ENCODE assay signal across 1 cellular context in genomic region chr5:123511648-123512605, GRCh38.
TF ChIP-seq lines count a peak whose summit lies in the region.

Gene CSNK1G3 (plus strand): TSS chr5:123512177. CDS start chr5:123545664, 33,487 bp downstream.

TF ChIP-seq in H1, 55 proteins besides CTCF, POLR2A, EP300 and RAD21 (continued from another document):
- TF ChIP-seq YY1 (IDR thresholded peaks at IDR 0.05; ENCODE audit: low read depth, low read length), result no peak
- TF ChIP-seq CHD1 (IDR thresholded peaks at IDR 0.05; ENCODE audit: low read depth, low read length), result no peak
- no peak for TF ChIP-seq KDM1A (IDR thresholded peaks at IDR 0.05; ENCODE audit: borderline replicate concordance, low read length)
- TF ChIP-seq SP2 (IDR thresholded peaks at IDR 0.05; ENCODE audit: low read length), result no peak
- TF ChIP-seq MAFK (IDR thresholded peaks at IDR 0.05; ENCODE audit: low read depth, low read length), result 0 out of 2 replicates have a peak, but pooled peaks have one; percentile 12
- TF ChIP-seq NANOG (IDR thresholded peaks at IDR 0.05; ENCODE audit: insufficient read depth, low read depth, low read length, poor library complexity, severe bottlenecking), result no peak
- TF ChIP-seq KDM4A (IDR thresholded peaks at IDR 0.05; ENCODE audit: low read depth, low read length, severe bottlenecking), result peak; percentile 88
- TF ChIP-seq CTBP2 (IDR thresholded peaks at IDR 0.05; ENCODE audit: borderline replicate concordance, insufficient read depth, insufficient read length, low read length), result no peak
- no peak for TF ChIP-seq SAP30 (IDR thresholded peaks at IDR 0.05; ENCODE audit: insufficient read depth, insufficient replicate concordance, low read length)
- peak; percentile 97 for TF ChIP-seq POLR2AphosphoS5 (IDR thresholded peaks at IDR 0.05; ENCODE audit: low read depth, low read length)
- TF ChIP-seq TAF1 (IDR thresholded peaks at IDR 0.05; ENCODE audit: low read depth, low read length), result peak; percentile 98
- TF ChIP-seq EZH2 (IDR thresholded peaks at IDR 0.05; ENCODE audit: low read depth, low read length, severe bottlenecking), result no peak
- TF ChIP-seq GABPA (IDR thresholded peaks at IDR 0.05; ENCODE audit: borderline replicate concordance, insufficient read depth, low read length), result no peak
- no peak for TF ChIP-seq ZNF274 (IDR thresholded peaks at IDR 0.05; ENCODE audit: borderline replicate concordance, extremely low read depth, low read length)
- TF ChIP-seq SP4 (IDR thresholded peaks at IDR 0.05; ENCODE audit: low read length), result peak; percentile 81; the same call in 1 of the 2 replicates
- TF ChIP-seq, protein P1, sequence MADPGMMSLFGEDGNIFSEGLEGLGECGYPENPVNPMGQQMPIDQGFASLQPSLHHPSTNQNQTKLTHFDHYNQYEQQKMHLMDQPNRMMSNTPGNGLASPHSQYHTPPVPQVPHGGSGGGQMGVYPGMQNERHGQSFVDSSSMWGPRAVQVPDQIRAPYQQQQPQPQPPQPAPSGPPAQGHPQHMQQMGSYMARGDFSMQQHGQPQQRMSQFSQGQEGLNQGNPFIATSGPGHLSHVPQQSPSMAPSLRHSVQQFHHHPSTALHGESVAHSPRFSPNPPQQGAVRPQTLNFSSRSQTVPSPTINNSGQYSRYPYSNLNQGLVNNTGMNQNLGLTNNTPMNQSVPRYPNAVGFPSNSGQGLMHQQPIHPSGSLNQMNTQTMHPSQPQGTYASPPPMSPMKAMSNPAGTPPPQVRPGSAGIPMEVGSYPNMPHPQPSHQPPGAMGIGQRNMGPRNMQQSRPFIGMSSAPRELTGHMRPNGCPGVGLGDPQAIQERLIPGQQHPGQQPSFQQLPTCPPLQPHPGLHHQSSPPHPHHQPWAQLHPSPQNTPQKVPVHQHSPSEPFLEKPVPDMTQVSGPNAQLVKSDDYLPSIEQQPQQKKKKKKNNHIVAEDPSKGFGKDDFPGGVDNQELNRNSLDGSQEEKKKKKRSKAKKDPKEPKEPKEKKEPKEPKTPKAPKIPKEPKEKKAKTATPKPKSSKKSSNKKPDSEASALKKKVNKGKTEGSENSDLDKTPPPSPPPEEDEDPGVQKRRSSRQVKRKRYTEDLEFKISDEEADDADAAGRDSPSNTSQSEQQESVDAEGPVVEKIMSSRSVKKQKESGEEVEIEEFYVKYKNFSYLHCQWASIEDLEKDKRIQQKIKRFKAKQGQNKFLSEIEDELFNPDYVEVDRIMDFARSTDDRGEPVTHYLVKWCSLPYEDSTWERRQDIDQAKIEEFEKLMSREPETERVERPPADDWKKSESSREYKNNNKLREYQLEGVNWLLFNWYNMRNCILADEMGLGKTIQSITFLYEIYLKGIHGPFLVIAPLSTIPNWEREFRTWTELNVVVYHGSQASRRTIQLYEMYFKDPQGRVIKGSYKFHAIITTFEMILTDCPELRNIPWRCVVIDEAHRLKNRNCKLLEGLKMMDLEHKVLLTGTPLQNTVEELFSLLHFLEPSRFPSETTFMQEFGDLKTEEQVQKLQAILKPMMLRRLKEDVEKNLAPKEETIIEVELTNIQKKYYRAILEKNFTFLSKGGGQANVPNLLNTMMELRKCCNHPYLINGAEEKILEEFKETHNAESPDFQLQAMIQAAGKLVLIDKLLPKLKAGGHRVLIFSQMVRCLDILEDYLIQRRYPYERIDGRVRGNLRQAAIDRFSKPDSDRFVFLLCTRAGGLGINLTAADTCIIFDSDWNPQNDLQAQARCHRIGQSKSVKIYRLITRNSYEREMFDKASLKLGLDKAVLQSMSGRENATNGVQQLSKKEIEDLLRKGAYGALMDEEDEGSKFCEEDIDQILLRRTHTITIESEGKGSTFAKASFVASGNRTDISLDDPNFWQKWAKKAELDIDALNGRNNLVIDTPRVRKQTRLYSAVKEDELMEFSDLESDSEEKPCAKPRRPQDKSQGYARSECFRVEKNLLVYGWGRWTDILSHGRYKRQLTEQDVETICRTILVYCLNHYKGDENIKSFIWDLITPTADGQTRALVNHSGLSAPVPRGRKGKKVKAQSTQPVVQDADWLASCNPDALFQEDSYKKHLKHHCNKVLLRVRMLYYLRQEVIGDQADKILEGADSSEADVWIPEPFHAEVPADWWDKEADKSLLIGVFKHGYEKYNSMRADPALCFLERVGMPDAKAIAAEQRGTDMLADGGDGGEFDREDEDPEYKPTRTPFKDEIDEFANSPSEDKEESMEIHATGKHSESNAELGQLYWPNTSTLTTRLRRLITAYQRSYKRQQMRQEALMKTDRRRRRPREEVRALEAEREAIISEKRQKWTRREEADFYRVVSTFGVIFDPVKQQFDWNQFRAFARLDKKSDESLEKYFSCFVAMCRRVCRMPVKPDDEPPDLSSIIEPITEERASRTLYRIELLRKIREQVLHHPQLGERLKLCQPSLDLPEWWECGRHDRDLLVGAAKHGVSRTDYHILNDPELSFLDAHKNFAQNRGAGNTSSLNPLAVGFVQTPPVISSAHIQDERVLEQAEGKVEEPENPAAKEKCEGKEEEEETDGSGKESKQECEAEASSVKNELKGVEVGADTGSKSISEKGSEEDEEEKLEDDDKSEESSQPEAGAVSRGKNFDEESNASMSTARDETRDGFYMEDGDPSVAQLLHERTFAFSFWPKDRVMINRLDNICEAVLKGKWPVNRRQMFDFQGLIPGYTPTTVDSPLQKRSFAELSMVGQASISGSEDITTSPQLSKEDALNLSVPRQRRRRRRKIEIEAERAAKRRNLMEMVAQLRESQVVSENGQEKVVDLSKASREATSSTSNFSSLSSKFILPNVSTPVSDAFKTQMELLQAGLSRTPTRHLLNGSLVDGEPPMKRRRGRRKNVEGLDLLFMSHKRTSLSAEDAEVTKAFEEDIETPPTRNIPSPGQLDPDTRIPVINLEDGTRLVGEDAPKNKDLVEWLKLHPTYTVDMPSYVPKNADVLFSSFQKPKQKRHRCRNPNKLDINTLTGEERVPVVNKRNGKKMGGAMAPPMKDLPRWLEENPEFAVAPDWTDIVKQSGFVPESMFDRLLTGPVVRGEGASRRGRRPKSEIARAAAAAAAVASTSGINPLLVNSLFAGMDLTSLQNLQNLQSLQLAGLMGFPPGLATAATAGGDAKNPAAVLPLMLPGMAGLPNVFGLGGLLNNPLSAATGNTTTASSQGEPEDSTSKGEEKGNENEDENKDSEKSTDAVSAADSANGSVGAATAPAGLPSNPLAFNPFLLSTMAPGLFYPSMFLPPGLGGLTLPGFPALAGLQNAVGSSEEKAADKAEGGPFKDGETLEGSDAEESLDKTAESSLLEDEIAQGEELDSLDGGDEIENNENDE (IDR thresholded peaks at IDR 0.05; ENCODE audit: insufficient replicate concordance, low read length), result no peak
- peak; percentile 76 for TF ChIP-seq TEAD4 (IDR thresholded peaks at IDR 0.05; ENCODE audit: low read depth, low read length)
- TF ChIP-seq CREB1 (IDR thresholded peaks at IDR 0.05), result peak; percentile 71
- no peak for TF ChIP-seq BRCA1 (IDR thresholded peaks at IDR 0.05; ENCODE audit: low read depth, low read length)
- TF ChIP-seq HDAC6 (IDR thresholded peaks at IDR 0.05; ENCODE audit: low read depth, low read length), result no peak
- no peak for TF ChIP-seq CBX5 (IDR thresholded peaks at IDR 0.05; ENCODE audit: low read depth, low read length)
- no peak for TF ChIP-seq SIX5 (IDR thresholded peaks at IDR 0.05; ENCODE audit: low read depth, low read length)
- no peak for TF ChIP-seq FOSL1 (IDR thresholded peaks at IDR 0.05; ENCODE audit: insufficient read depth, low read depth, low read length)
- no peak for TF ChIP-seq SUZ12 (IDR thresholded peaks at IDR 0.05; ENCODE audit: low read length)
- no peak for TF ChIP-seq SP1 (IDR thresholded peaks at IDR 0.05; ENCODE audit: low read depth, low read length)
- TF ChIP-seq GTF2F1 (IDR thresholded peaks at IDR 0.05; ENCODE audit: borderline replicate concordance, low read depth, low read length), result peak; percentile 70; the same call in 1 of the 2 replicates
- no peak for TF ChIP-seq USF2 (IDR thresholded peaks at IDR 0.05; ENCODE audit: low read length)
- TF ChIP-seq NRF1 (IDR thresholded peaks at IDR 0.05; ENCODE audit: low read depth, low read length), result no peak
- TF ChIP-seq TCF12 (IDR thresholded peaks at IDR 0.05; ENCODE audit: low read depth, low read length), result no peak
- TF ChIP-seq JUND (IDR thresholded peaks at IDR 0.05; ENCODE audit: low read length), result no peak
- peak; percentile 53; the same call in 1 of the 2 replicates for TF ChIP-seq ATF2 (IDR thresholded peaks at IDR 0.05; ENCODE audit: low read length)
- no peak for TF ChIP-seq RXRA (IDR thresholded peaks at IDR 0.05; ENCODE audit: insufficient read depth, low read depth, low read length)
- no peak for TF ChIP-seq CHD2 (IDR thresholded peaks at IDR 0.05; ENCODE audit: low read length)
- no peak; the same call in 1 of the 2 replicates for TF ChIP-seq MAX (IDR thresholded peaks at IDR 0.05)
- no peak for TF ChIP-seq SIRT6 (IDR thresholded peaks at IDR 0.05; ENCODE audit: low read length)
- no peak for TF ChIP-seq KDM5A (IDR thresholded peaks at IDR 0.05; ENCODE audit: low read length)
- TF ChIP-seq RBBP5 (IDR thresholded peaks at IDR 0.05; ENCODE audit: borderline replicate concordance, low read depth, low read length), result peak; percentile 95
- TF ChIP-seq, protein P2, sequence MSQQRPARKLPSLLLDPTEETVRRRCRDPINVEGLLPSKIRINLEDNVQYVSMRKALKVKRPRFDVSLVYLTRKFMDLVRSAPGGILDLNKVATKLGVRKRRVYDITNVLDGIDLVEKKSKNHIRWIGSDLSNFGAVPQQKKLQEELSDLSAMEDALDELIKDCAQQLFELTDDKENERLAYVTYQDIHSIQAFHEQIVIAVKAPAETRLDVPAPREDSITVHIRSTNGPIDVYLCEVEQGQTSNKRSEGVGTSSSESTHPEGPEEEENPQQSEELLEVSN (IDR thresholded peaks at IDR 0.05), result no peak
- peak; percentile 97 for TF ChIP-seq ASH2L (IDR thresholded peaks at IDR 0.05; ENCODE audit: low read length)
- TF ChIP-seq ATF3 (IDR thresholded peaks at IDR 0.05; ENCODE audit: insufficient read depth, low read depth, low read length), result no peak
- TF ChIP-seq BCL11A (IDR thresholded peaks at IDR 0.05; ENCODE audit: low read depth in 2 of 2, low read length in 2 of 2), result no peak
- TF ChIP-seq EGR1 (IDR thresholded peaks at IDR 0.05; ENCODE audit: borderline replicate concordance, low read depth, low read length), result no peak
- peak; percentile 87 for TF ChIP-seq TAF7 (optimal IDR thresholded peaks at IDR 0.05; ENCODE audit: borderline replicate concordance, low read depth, low read length)
- TF ChIP-seq CEBPB (IDR thresholded peaks at IDR 0.05; ENCODE audit: low read depth, low read length), result peak; percentile 46; the same call in 1 of the 2 replicates
- 0 out of 4 replicates have a peak, but pooled peaks of 1 of the 2 experiments have one; percentile 15 for TF ChIP-seq HDAC2 (IDR thresholded peaks at IDR 0.05; ENCODE audit: borderline replicate concordance in 1 of 2, low read depth in 2 of 2, low read length in 2 of 2)
- TF ChIP-seq CBX8 (IDR thresholded peaks at IDR 0.05; ENCODE audit: borderline replicate concordance, low read depth, low read length), result no peak
- no peak for TF ChIP-seq SRF (IDR thresholded peaks at IDR 0.05; ENCODE audit: low read depth, low read length)
- no peak for TF ChIP-seq JUN (IDR thresholded peaks at IDR 0.05; ENCODE audit: low read depth, low read length)
- peak; percentile 95 for TF ChIP-seq TBP (IDR thresholded peaks at IDR 0.05; ENCODE audit: low read depth, low read length)
- TF ChIP-seq PHF8 (conservative IDR thresholded peaks at IDR 0.05; ENCODE audit: low read depth, low read length), result peak; percentile 82
- no peak for TF ChIP-seq POU5F1 (IDR thresholded peaks at IDR 0.05; ENCODE audit: low read depth, low read length)
- no peak for TF ChIP-seq RNF2 (IDR thresholded peaks at IDR 0.05; ENCODE audit: borderline replicate concordance, low read depth, low read length, missing control alignments, poor library complexity, severe bottlenecking)
- no peak for TF ChIP-seq BACH1 (IDR thresholded peaks at IDR 0.05; ENCODE audit: low read length)
